ENCODE assay signal across 26 cellular contexts in genomic region chr17:18964550-18964949, GRCh38. TPM values are rescaled to one million over a fixed set of nuclear protein-coding genes. Genes with fewer than 3 reads are reported as not detected.
"Had no signal": no experiment of that assay in that cellular context is flagged by ENCODE, and none has a peak within 500 bp of the region (broad histone marks: within the 10 kb centered on the region; RNA-seq: fewer than 3 reads in every experiment).

No MANE protein-coding gene starts in this region.

- FAIRE-seq: frontal cortex had no signal

- H3K4me3 ChIP-seq: coronary artery, heart left ventricle, psoas muscle, right lobe of liver, testis, tibial nerve had no signal

- H3K36me3 ChIP-seq: heart left ventricle, neutrophil, right lobe of liver, tibial nerve had no signal

- H3K27me3 ChIP-seq: heart left ventricle, neutrophil, right lobe of liver, testis, tibial nerve had no signal

- H3K4me1 ChIP-seq: right lobe of liver, testis had no signal

- H3K27ac ChIP-seq: coronary artery, heart left ventricle, neutrophil, psoas muscle, right lobe of liver, testis, tibial nerve had no signal

- H3K27ac Mint-ChIP-seq: nephron; stimulated activated memory B cell treated with anti-CD40 and anti-IgM and Interleukin-4, amounts not matched to agents 10 μg/mL and 1 μg/mL and 100 μg/mL, for 72 hours; stimulated activated naive CD8-positive, alpha-beta T cell treated with anti-CD3 and anti-CD28 coated beads, Interleukin-15, Interleukin-2, amounts not matched to agents 100 ng/mL and 50 ng/mL, for 24 hours had no signal

- DNase-seq: effector CD4-positive, alpha-beta T cell; heart left ventricle; hippocampal formation; islet precursor cell; left cardiac atrium; mesendoderm; naive B cell; psoas muscle; retina; stimulated activated CD4-positive, alpha-beta T cell treated with anti-CD3 and anti-CD28 coated beads, Interleukin-4, amount 100 ng/mL, for 1 hour; stimulated activated CD8-positive, alpha-beta memory T cell treated with anti-CD3 and anti-CD28 coated beads, Interleukin-4, amount 100 ng/mL, for 48 hours; testis had no signal

- H3K36me3 Mint-ChIP-seq: naive B cell had no signal

- H3K9me3 Mint-ChIP-seq: naive B cell; nephron; stimulated activated memory B cell treated with anti-CD40 and anti-IgM and Interleukin-4, amounts not matched to agents 10 μg/mL and 1 μg/mL and 100 μg/mL, for 72 hours; stimulated activated naive CD8-positive, alpha-beta T cell treated with anti-CD3 and anti-CD28 coated beads, Interleukin-15, Interleukin-2, amounts not matched to agents 100 ng/mL and 50 ng/mL, for 24 hours had no signal

- H3K27me3 Mint-ChIP-seq: stimulated activated memory B cell treated with anti-CD40 and anti-IgM and Interleukin-4, amounts not matched to agents 10 μg/mL and 1 μg/mL and 100 μg/mL, for 72 hours; stimulated activated naive CD8-positive, alpha-beta T cell treated with anti-CD3 and anti-CD28 coated beads, Interleukin-15, Interleukin-2, amounts not matched to agents 100 ng/mL and 50 ng/mL, for 24 hours had no signal

- H3K4me3 Mint-ChIP-seq: naive B cell; nephron; stimulated activated memory B cell treated with anti-CD40 and anti-IgM and Interleukin-4, amounts not matched to agents 10 μg/mL and 1 μg/mL and 100 μg/mL, for 72 hours; stimulated activated naive CD8-positive, alpha-beta T cell treated with anti-CD3 and anti-CD28 coated beads, Interleukin-15, Interleukin-2, amounts not matched to agents 100 ng/mL and 50 ng/mL, for 24 hours had no signal

- H3K9me3 ChIP-seq: heart left ventricle, neutrophil, psoas muscle, right lobe of liver, testis, tibial nerve had no signal

RNA-seq across cellular contexts. Expression of gene SLC5A10, which starts 12.6 kb away (rescaled TPM):
- total RNA-seq: dermis microvascular lymphatic vessel endothelial cell, fibroblast of lung, frontal cortex, glomerular endothelial cell, lung microvascular endothelial cell, osteoblast, psoas muscle, tibial nerve, urinary bladder had no signal
- polyA plus RNA-seq: fibroblast of lung had no signal
